Comparison of ENCODE assay signal across 1 cellular context in genomic region chr14:23579311-23579630, GRCh38.
TF ChIP-seq lines count a peak whose summit lies in the region.

No MANE protein-coding gene starts in this region.

TF ChIP-seq in WTC11, 78 proteins besides CTCF, POLR2A, EP300 and RAD21:
- TF ChIP-seq ZNF281 (CRISPR knock-in tag; IDR thresholded peaks at IDR 0.05) (no peak), ZNF512 (CRISPR knock-in tag; IDR thresholded peaks at IDR 0.05; ENCODE audit: borderline replicate concordance) (no peak), ZNF232 (CRISPR knock-in tag; IDR thresholded peaks at IDR 0.05) (no peak), NR2C2 (CRISPR knock-in tag; IDR thresholded peaks at IDR 0.05) (no peak)
- TF ChIP-seq, protein P1, sequence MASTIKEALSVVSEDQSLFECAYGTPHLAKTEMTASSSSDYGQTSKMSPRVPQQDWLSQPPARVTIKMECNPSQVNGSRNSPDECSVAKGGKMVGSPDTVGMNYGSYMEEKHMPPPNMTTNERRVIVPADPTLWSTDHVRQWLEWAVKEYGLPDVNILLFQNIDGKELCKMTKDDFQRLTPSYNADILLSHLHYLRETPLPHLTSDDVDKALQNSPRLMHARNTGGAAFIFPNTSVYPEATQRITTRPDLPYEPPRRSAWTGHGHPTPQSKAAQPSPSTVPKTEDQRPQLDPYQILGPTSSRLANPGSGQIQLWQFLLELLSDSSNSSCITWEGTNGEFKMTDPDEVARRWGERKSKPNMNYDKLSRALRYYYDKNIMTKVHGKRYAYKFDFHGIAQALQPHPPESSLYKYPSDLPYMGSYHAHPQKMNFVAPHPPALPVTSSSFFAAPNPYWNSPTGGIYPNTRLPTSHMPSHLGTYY (CRISPR knock-in tag; IDR thresholded peaks at IDR 0.05), result no peak
